In genomic region chr17:73027130-73027741, GRCh38 we compare ENCODE assay signal across 18 cellular contexts.
DNase-seq lines count a peak whose midpoint lies in the region; ATAC-seq and TF ChIP-seq lines count a peak whose summit lies in the region.
"Had no signal": no experiment of that assay in that cellular context is flagged by ENCODE, and none has a peak within 500 bp of the region (broad histone marks: within the 10 kb centered on the region; RNA-seq: fewer than 3 reads in every experiment).

No MANE protein-coding gene starts in this region.

- H3K27me3 Mint-ChIP-seq in nephron (ENCODE audit: low read depth), result no peaks in the 10 kb centered on the region
- H3K27me3 Mint-ChIP-seq: activated CD4-positive, alpha-beta T cell treated with anti-CD3 and anti-CD28 coated beads for 36 hours; activated naive CD8-positive, alpha-beta T cell treated with anti-CD3 and anti-CD28 coated beads, Interleukin-2, amount 10 ng/mL, durations not matched to agents 7 days and 5 days had no signal

- peaks cover 4% of the 10 kb centered on the region for H3K9me3 ChIP-seq in AG04450 (ENCODE audit: control insufficient read depth, insufficient read depth, low read length)
- H3K9me3 ChIP-seq: ovary had no signal

- CTCF ChIA-PET in AG04450 (lab: Charles Lee), result interaction anchor here (0.6 kb wide), 1 partner anchor 19 kb away, joined by 3 read pairs; no protein-coding TSS in a partner anchor

- ATAC-seq in GM19452 (IDR thresholded peaks at IDR 0.05; ENCODE audit: unreplicated experiment), result no peak
- ATAC-seq: activated CD4-positive, alpha-beta T cell treated with anti-CD3 and anti-CD28 coated beads for 36 hours had no signal

- H3K27ac ChIP-seq in AG04450 (ENCODE audit: low read depth, low read length), result peak overlapping the region; percentile 47
- H3K27ac ChIP-seq: cardiac muscle cell, ovary had no signal

- no peaks in the 10 kb centered on the region for H3K27me3 ChIP-seq in AG04450 (ENCODE audit: control insufficient read depth, insufficient read depth, low read length)
- H3K27me3 ChIP-seq: cardiac muscle cell, heart left ventricle, ovary had no signal

- H3K4me1 Mint-ChIP-seq in nephron, result peaks cover 47% of the 10 kb centered on the region
- H3K4me1 Mint-ChIP-seq: activated CD4-positive, alpha-beta T cell treated with anti-CD3 and anti-CD28 coated beads for 36 hours; activated naive CD8-positive, alpha-beta T cell treated with anti-CD3 and anti-CD28 coated beads, Interleukin-2, amount 10 ng/mL, durations not matched to agents 7 days and 5 days had no signal

- no peak overlapping the region for H3K4me3 Mint-ChIP-seq in nephron
- H3K4me3 Mint-ChIP-seq: activated CD4-positive, alpha-beta T cell treated with anti-CD3 and anti-CD28 coated beads for 36 hours; activated naive CD8-positive, alpha-beta T cell treated with anti-CD3 and anti-CD28 coated beads, Interleukin-2, amount 10 ng/mL, durations not matched to agents 7 days and 5 days had no signal

- TF ChIP-seq CTCF in AG04450 (IDR thresholded peaks at IDR 0.05; ENCODE audit: low read depth, low read length) (no peak), choroid plexus epithelial cell (conservative IDR thresholded peaks at IDR 0.05; ENCODE audit: low read depth, low read length) (no peak), nephron (IDR thresholded peaks at IDR 0.05; ENCODE audit: unreplicated experiment in 3 of 3) (no peak), lower leg skin (IDR thresholded peaks at IDR 0.05) (no peak)

- peak overlapping the region; percentile 69 to 96 (median 86) for H3K27ac Mint-ChIP-seq in nephron
- H3K27ac Mint-ChIP-seq: activated CD4-positive, alpha-beta T cell treated with anti-CD3 and anti-CD28 coated beads for 36 hours; activated naive CD8-positive, alpha-beta T cell treated with anti-CD3 and anti-CD28 coated beads, Interleukin-2, amount 10 ng/mL, durations not matched to agents 7 days and 5 days had no signal

- H3K36me3 Mint-ChIP-seq in nephron (ENCODE audit: low read depth), result no peaks in the 10 kb centered on the region

- no peak for DNase-seq in AG04450 (ENCODE audit: low read depth, low spot score)
- peak; percentile 15 for DNase-seq in HCEC 1CT
- peak; percentile 58 for DNase-seq in choroid plexus epithelial cell (ENCODE audit: low read depth)
- no peak for DNase-seq in stimulated activated CD8-positive, alpha-beta memory T cell treated with anti-CD3 and anti-CD28 coated beads, Interleukin-4, amount 100 ng/mL, for 48 hours
- no peak for DNase-seq in stimulated activated CD4-positive, alpha-beta T cell treated with anti-CD3 and anti-CD28 coated beads, Interleukin-2, amount 100 ng/mL, for 48 hours
- DNase-seq in lower leg skin (ENCODE audit: low spot score in 2 of 2), result no peak
- DNase-seq: activated CD4-positive, alpha-beta T cell treated with anti-CD3 and anti-CD28 coated beads for 36 hours; activated naive CD8-positive, alpha-beta T cell treated with anti-CD3 and anti-CD28 coated beads, Interleukin-2, amount 10 ng/mL, durations not matched to agents 7 days and 5 days; EL; heart left ventricle; KBM-7; NCI-H2029; NCI-H446 treated with DMSO at 0.1 percent for 48 hours; ovary; stimulated activated CD4-positive, alpha-beta T cell treated with anti-CD3 and anti-CD28 coated beads, Interleukin-4, amount 100 ng/mL, for 1 hour had no signal

- H3K4me3 ChIP-seq in AG04450 (ENCODE audit: low read depth, low read length), result no peak overlapping the region
- H3K4me3 ChIP-seq in choroid plexus epithelial cell (ENCODE audit: low read depth, low read length), result no peak overlapping the region
- H3K4me3 ChIP-seq in lower leg skin (ENCODE audit: low read depth, poor library complexity, severe bottlenecking), result no peak overlapping the region
- H3K4me3 ChIP-seq: cardiac muscle cell, heart left ventricle, ovary had no signal

- H3K9me3 Mint-ChIP-seq in nephron, result no peaks in the 10 kb centered on the region

- intact Hi-C loops in lower leg skin (cut with DNase I; ENCODE audit: low total_unique reads), result loop anchor here (10.0 kb wide), 1 partner anchor 132 kb away; no protein-coding TSS in a partner anchor

- WGBS in lower leg skin, 2 donors, result 67 to 71% methylated on average over 7 of the region's 7 CpGs

- no peak for TF ChIP-seq POLR2A in lower leg skin (IDR thresholded peaks at IDR 0.05)

- POLR2A ChIA-PET in AG04450 (lab: Yijun Ruan, JAX), result interaction anchor here (1.2 kb wide), 1 partner anchor 10 kb away, joined by 3 read pairs; no protein-coding TSS in a partner anchor

Comparison
In these comparisons a context has a peak if more than half of its experiments do, and no peak if none do; other contexts are left out.
1. DNase-seq: peak in HCEC 1CT (single experiment) and choroid plexus epithelial cell (single experiment); none in AG04450 (single experiment), stimulated activated CD8-positive, alpha-beta memory T cell treated with anti-CD3 and anti-CD28 coated beads, Interleukin-4, amount 100 ng/mL, for 48 hours (single experiment), stimulated activated CD4-positive, alpha-beta T cell treated with anti-CD3 and anti-CD28 coated beads, Interleukin-2, amount 100 ng/mL, for 48 hours (0 of 2) and lower leg skin (0 of 2).